ENCODE assay signal across 9 cellular contexts in genomic region chr3:48268936-48269551, GRCh38. TPM values are rescaled to one million over a fixed set of nuclear protein-coding genes. Genes with fewer than 3 reads are reported as not detected.
DNase-seq lines count a peak whose midpoint lies in the region; ATAC-seq lines count a peak whose summit lies in the region.
"Had no signal": no experiment of that assay in that cellular context is flagged by ENCODE, and none has a peak within 500 bp of the region (broad histone marks: within the 10 kb centered on the region; RNA-seq: fewer than 3 reads in every experiment).

No MANE protein-coding gene starts in this region.

- no peaks in the 10 kb centered on the region for H3K9me3 ChIP-seq in adipocyte (ENCODE audit: control insufficient read depth, low read length)

- H3K27me3 ChIP-seq in adipocyte (replicated peaks; ENCODE audit: control insufficient read depth, insufficient read depth, low read length) = no peaks in the 10 kb centered on the region
- H3K27me3 ChIP-seq: SJCRH30 had no signal

- H3K4me3 Mint-ChIP-seq in stimulated activated naive CD8-positive, alpha-beta T cell treated with anti-CD3 and anti-CD28 coated beads, Interleukin-15, amount 100 ng/mL, for 72 hours = peak overlapping the region; percentile 73 to 75

- DNase-seq in activated CD4-positive, alpha-beta T cell treated with anti-CD3 and anti-CD28 coated beads for 24 hours (ENCODE audit: low read depth in 2 of 2) = peak; percentile 35 to 45
- DNase-seq in adipocyte (ENCODE audit: low read depth) (no peak), occipital lobe (lab: John Stamatoyannopoulos, UW) (peak; percentile 64), HCEC 1CT (no peak), NCI-H69 (lab: John Stamatoyannopoulos, UW) (no peak)
- peak; percentile 41 to 42 for DNase-seq in stimulated activated naive CD8-positive, alpha-beta T cell treated with anti-CD3 and anti-CD28 coated beads, Interleukin-15, amount 100 ng/mL, for 72 hours
- DNase-seq: SJCRH30 had no signal

- H3K36me3 ChIP-seq in adipocyte (ENCODE audit: control insufficient read depth, insufficient read depth, low read length, severe bottlenecking) = peaks cover 40% of the 10 kb centered on the region

- H3K27me3 Mint-ChIP-seq in stimulated activated naive CD8-positive, alpha-beta T cell treated with anti-CD3 and anti-CD28 coated beads, Interleukin-15, amount 100 ng/mL, for 72 hours = no peaks in the 10 kb centered on the region

- H3K27ac Mint-ChIP-seq in stimulated activated naive CD8-positive, alpha-beta T cell treated with anti-CD3 and anti-CD28 coated beads, Interleukin-15, amount 100 ng/mL, for 72 hours = peak overlapping the region; percentile 85 to 95

- peaks cover 10% of the 10 kb centered on the region for H3K4me1 ChIP-seq in adipocyte (ENCODE audit: control insufficient read depth, insufficient read depth, low read length)

- peak overlapping the region; percentile 10 for H3K9ac ChIP-seq in adipocyte (ENCODE audit: low read length)

- H3K4me3 ChIP-seq in adipocyte (ENCODE audit: low read length) = no peak overlapping the region
- H3K4me3 ChIP-seq: SJCRH30 had no signal

- no peaks in the 10 kb centered on the region for H3K9me3 Mint-ChIP-seq in stimulated activated naive CD8-positive, alpha-beta T cell treated with anti-CD3 and anti-CD28 coated beads, Interleukin-15, amount 100 ng/mL, for 72 hours

- ATAC-seq in stimulated activated naive CD8-positive, alpha-beta T cell treated with anti-CD3 and anti-CD28 coated beads, Interleukin-15, amount 100 ng/mL, for 72 hours = peak; percentile 43
- no peak for ATAC-seq in HG03342 (IDR thresholded peaks at IDR 0.05; ENCODE audit: unreplicated experiment)
- ATAC-seq in HG03280 (IDR thresholded peaks at IDR 0.05; ENCODE audit: unreplicated experiment) = no peak

- peaks cover 47% of the 10 kb centered on the region for H3K4me1 Mint-ChIP-seq in stimulated activated naive CD8-positive, alpha-beta T cell treated with anti-CD3 and anti-CD28 coated beads, Interleukin-15, amount 100 ng/mL, for 72 hours

RNA-seq across cellular contexts. Expression of gene ZNF589, which starts 28.1 kb away (rescaled TPM):
- 26.8 TPM for total RNA-seq in occipital lobe

RNA-seq across cellular contexts. Expression of gene NME6, which starts 32.1 kb away (rescaled TPM):
- total RNA-seq in occipital lobe = 26.0 TPM

RNA-seq across cellular contexts. Expression of gene CAMP, which starts 45.7 kb away (rescaled TPM):
- total RNA-seq in occipital lobe = not detected

Comparison
In these comparisons a context has a peak if more than half of its experiments do, and no peak if none do; other contexts are left out.
1. DNase-seq: peak in activated CD4-positive, alpha-beta T cell treated with anti-CD3 and anti-CD28 coated beads for 24 hours (2 of 2), occipital lobe (single experiment) and stimulated activated naive CD8-positive, alpha-beta T cell treated with anti-CD3 and anti-CD28 coated beads, Interleukin-15, amount 100 ng/mL, for 72 hours (2 of 2); none in adipocyte (single experiment), HCEC 1CT (single experiment) and NCI-H69 (single experiment).